In the genomic region with DNA sequence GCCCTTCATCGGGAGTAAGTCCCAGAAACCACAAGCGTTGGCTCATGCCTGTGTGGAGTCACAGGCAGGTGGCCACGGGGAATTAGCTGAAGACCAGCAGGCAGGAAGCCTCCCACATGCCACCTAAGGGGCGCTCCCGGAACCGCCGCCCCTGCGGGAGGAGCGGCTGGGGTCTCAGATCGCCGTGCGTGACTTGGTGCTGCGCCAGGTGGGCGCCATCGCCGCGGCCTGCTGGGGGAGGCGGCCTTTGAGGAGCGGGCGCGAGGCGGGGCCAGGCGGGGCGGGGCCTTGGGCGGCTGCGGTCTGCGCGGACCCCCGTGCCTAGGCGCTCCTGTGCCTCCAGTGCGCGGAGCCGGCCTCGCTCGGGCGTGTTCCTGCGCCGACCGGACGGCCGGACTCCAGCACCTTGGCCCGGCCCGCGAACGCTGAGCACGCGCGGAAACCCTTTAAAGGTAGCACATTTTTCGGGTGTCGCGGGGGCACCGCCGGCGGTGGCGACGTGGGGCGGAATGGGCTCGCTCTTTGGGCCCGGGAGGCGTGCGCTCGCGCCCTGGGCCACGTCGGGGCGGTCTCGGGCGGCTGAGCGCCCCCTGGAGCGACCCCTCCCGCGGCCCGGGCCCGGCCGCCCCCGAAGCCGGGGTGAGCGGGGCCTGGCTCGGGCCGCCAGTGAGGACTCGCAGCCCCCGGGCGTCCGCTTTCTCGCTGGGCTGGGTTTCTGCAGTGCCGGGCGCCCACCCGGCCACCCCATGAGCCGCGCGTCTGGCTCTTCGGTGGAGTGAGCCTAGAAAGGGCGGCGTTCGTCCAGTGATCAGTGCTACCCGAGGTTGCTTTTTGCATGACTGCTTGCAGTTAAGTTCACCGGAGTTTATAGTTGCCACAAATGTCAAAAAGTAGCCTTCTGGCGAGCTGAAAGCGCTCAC, we compare ENCODE assay signal across 1 cellular context.
TF ChIP-seq lines count a peak whose summit lies in the region.

No MANE protein-coding gene starts in this region.

TF ChIP-seq in HEK293, 187 proteins besides CTCF, POLR2A, EP300 and RAD21 (continued from another document):
- TF ChIP-seq, protein P1, sequence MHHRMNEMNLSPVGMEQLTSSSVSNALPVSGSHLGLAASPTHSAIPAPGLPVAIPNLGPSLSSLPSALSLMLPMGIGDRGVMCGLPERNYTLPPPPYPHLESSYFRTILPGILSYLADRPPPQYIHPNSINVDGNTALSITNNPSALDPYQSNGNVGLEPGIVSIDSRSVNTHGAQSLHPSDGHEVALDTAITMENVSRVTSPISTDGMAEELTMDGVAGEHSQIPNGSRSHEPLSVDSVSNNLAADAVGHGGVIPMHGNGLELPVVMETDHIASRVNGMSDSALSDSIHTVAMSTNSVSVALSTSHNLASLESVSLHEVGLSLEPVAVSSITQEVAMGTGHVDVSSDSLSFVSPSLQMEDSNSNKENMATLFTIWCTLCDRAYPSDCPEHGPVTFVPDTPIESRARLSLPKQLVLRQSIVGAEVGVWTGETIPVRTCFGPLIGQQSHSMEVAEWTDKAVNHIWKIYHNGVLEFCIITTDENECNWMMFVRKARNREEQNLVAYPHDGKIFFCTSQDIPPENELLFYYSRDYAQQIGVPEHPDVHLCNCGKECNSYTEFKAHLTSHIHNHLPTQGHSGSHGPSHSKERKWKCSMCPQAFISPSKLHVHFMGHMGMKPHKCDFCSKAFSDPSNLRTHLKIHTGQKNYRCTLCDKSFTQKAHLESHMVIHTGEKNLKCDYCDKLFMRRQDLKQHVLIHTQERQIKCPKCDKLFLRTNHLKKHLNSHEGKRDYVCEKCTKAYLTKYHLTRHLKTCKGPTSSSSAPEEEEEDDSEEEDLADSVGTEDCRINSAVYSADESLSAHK (tag by site-specific recombination; IDR thresholded peaks at IDR 0.05): no peak
- TF ChIP-seq FEZF1 (tag by site-specific recombination; IDR thresholded peaks at IDR 0.05) (no peak), ZNF16 (tag by site-specific recombination; IDR thresholded peaks at IDR 0.05; ENCODE audit: low read depth) (no peak), SCRT1 (tag by site-specific recombination; IDR thresholded peaks at IDR 0.05; ENCODE audit: borderline replicate concordance) (no peak), YY2 (tag by site-specific recombination; IDR thresholded peaks at IDR 0.05) (no peak), SALL2 (tag by site-specific recombination; IDR thresholded peaks at IDR 0.05; ENCODE audit: borderline replicate concordance) (no peak)
- TF ChIP-seq, protein P2, sequence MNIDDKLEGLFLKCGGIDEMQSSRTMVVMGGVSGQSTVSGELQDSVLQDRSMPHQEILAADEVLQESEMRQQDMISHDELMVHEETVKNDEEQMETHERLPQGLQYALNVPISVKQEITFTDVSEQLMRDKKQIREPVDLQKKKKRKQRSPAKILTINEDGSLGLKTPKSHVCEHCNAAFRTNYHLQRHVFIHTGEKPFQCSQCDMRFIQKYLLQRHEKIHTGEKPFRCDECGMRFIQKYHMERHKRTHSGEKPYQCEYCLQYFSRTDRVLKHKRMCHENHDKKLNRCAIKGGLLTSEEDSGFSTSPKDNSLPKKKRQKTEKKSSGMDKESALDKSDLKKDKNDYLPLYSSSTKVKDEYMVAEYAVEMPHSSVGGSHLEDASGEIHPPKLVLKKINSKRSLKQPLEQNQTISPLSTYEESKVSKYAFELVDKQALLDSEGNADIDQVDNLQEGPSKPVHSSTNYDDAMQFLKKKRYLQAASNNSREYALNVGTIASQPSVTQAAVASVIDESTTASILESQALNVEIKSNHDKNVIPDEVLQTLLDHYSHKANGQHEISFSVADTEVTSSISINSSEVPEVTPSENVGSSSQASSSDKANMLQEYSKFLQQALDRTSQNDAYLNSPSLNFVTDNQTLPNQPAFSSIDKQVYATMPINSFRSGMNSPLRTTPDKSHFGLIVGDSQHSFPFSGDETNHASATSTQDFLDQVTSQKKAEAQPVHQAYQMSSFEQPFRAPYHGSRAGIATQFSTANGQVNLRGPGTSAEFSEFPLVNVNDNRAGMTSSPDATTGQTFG (tag by site-specific recombination; IDR thresholded peaks at IDR 0.05; ENCODE audit: borderline replicate concordance): no peak
- TF ChIP-seq, protein P3, sequence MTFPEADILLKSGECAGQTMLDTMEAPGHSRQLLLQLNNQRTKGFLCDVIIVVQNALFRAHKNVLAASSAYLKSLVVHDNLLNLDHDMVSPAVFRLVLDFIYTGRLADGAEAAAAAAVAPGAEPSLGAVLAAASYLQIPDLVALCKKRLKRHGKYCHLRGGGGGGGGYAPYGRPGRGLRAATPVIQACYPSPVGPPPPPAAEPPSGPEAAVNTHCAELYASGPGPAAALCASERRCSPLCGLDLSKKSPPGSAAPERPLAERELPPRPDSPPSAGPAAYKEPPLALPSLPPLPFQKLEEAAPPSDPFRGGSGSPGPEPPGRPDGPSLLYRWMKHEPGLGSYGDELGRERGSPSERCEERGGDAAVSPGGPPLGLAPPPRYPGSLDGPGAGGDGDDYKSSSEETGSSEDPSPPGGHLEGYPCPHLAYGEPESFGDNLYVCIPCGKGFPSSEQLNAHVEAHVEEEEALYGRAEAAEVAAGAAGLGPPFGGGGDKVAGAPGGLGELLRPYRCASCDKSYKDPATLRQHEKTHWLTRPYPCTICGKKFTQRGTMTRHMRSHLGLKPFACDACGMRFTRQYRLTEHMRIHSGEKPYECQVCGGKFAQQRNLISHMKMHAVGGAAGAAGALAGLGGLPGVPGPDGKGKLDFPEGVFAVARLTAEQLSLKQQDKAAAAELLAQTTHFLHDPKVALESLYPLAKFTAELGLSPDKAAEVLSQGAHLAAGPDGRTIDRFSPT (tag by site-specific recombination; IDR thresholded peaks at IDR 0.05): peak; percentile 67; the same call in 1 of the 2 replicates
- TF ChIP-seq, protein P4, sequence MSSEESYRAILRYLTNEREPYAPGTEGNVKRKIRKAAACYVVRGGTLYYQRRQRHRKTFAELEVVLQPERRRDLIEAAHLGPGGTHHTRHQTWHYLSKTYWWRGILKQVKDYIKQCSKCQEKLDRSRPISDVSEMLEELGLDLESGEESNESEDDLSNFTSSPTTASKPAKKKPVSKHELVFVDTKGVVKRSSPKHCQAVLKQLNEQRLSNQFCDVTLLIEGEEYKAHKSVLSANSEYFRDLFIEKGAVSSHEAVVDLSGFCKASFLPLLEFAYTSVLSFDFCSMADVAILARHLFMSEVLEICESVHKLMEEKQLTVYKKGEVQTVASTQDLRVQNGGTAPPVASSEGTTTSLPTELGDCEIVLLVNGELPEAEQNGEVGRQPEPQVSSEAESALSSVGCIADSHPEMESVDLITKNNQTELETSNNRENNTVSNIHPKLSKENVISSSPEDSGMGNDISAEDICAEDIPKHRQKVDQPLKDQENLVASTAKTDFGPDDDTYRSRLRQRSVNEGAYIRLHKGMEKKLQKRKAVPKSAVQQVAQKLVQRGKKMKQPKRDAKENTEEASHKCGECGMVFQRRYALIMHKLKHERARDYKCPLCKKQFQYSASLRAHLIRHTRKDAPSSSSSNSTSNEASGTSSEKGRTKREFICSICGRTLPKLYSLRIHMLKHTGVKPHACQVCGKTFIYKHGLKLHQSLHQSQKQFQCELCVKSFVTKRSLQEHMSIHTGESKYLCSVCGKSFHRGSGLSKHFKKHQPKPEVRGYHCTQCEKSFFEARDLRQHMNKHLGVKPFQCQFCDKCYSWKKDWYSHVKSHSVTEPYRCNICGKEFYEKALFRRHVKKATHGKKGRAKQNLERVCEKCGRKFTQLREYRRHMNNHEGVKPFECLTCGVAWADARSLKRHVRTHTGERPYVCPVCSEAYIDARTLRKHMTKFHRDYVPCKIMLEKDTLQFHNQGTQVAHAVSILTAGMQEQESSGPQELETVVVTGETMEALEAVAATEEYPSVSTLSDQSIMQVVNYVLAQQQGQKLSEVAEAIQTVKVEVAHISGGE (tag by site-specific recombination; conservative IDR thresholded peaks at IDR 0.05; ENCODE audit: low read depth): no peak; the same call in 1 of the 2 replicates
